Comparison of ENCODE assay signal across 8 cellular contexts in genomic region chr1:26431979-26432695, GRCh38. TPM values are rescaled to one million over a fixed set of nuclear protein-coding genes. Genes with fewer than 3 reads are reported as not detected.
DNase-seq lines count a peak whose midpoint lies in the region; ATAC-seq and TF ChIP-seq lines count a peak whose summit lies in the region.

TSS of gene DHDDS (plus strand) at chr1:26432321. CDS start at chr1:26432946, 625 bp downstream.

- H3K4me1 ChIP-seq in BLaER1: peaks cover 34% of the 10 kb centered on the region

- H3K9me3 Mint-ChIP-seq in activated CD4-positive, alpha-beta T cell treated with anti-CD3 and anti-CD28 coated beads, Interleukin-2, amount 10 ng/mL, durations not matched to agents 7 days and 5 days: no peaks in the 10 kb centered on the region

- TF ChIP-seq CTCF in coronary artery (IDR thresholded peaks at IDR 0.05): no peak

- peak within 1 kb of the TSS; percentile 87 for H3K4me2 ChIP-seq in BLaER1

- POLR2A ChIA-PET in activated CD4-positive, alpha-beta T cell treated with anti-CD3 and anti-CD28 coated beads, Interleukin-2, amount 10 ng/mL, durations not matched to agents 7 days and 5 days (lab: Charles Lee): interaction anchor here (0.6 to 1.9 kb wide), 3 partner anchors 38 to 434 kb away, joined by 3 to 6 read pairs (median 5); partner anchors contain the start of gene HMGN2

- peak within 1 kb of the TSS; percentile 91 for H3K27ac Mint-ChIP-seq in activated CD4-positive, alpha-beta T cell treated with anti-CD3 and anti-CD28 coated beads, Interleukin-2, amount 10 ng/mL, durations not matched to agents 7 days and 5 days

- DNase-seq in NCI-H69 (lab: John Stamatoyannopoulos, UW): peak; percentile 97
- DNase-seq in activated CD4-positive, alpha-beta T cell treated with anti-CD3 and anti-CD28 coated beads, Interleukin-2, amount 10 ng/mL, durations not matched to agents 7 days and 5 days: peak; percentile 99
- DNase-seq in coronary artery (ENCODE audit: low spot score): peak; percentile 98
- DNase-seq in left lobe of liver (ENCODE audit: low spot score): peak; percentile 99
- peak; percentile 98 for DNase-seq in stimulated activated CD4-positive, alpha-beta T cell treated with anti-CD3 and anti-CD28 coated beads, Interleukin-2, amount 100 ng/mL, for 4 hours (ENCODE audit: low read depth)

- ATAC-seq in GM19328 (IDR thresholded peaks at IDR 0.05; ENCODE audit: unreplicated experiment) (peak; percentile 95), HG03520 (IDR thresholded peaks at IDR 0.05; ENCODE audit: unreplicated experiment) (peak; percentile 86), left lobe of liver (peak; percentile 98)

- H3K36me3 ChIP-seq in BLaER1: peaks cover 37% of the 10 kb centered on the region

- H3K27me3 ChIP-seq in BLaER1: no peaks in the 10 kb centered on the region

- CTCF ChIA-PET in activated CD4-positive, alpha-beta T cell treated with anti-CD3 and anti-CD28 coated beads, Interleukin-2, amount 10 ng/mL, durations not matched to agents 7 days and 5 days (lab: Charles Lee): interaction anchor here (0.5 to 2.1 kb wide), 11 partner anchors 12 to 263 kb away, joined by 3 to 8 read pairs (median 3); partner anchors contain the start of genes C1orf232, CEP85, HMGN2 and ZNF593

- H3K4me3 Mint-ChIP-seq in activated CD4-positive, alpha-beta T cell treated with anti-CD3 and anti-CD28 coated beads, Interleukin-2, amount 10 ng/mL, durations not matched to agents 7 days and 5 days: peak within 1 kb of the TSS; percentile 88

- H3K9ac ChIP-seq in BLaER1: peak within 1 kb of the TSS; percentile 84

- peaks cover 6% of the 10 kb centered on the region for H3K27me3 Mint-ChIP-seq in activated CD4-positive, alpha-beta T cell treated with anti-CD3 and anti-CD28 coated beads, Interleukin-2, amount 10 ng/mL, durations not matched to agents 7 days and 5 days

- H3K9me3 ChIP-seq in BLaER1: no peaks in the 10 kb centered on the region

- H3K27ac ChIP-seq in BLaER1 (peak within 1 kb of the TSS; percentile 67), coronary artery (peak within 1 kb of the TSS; percentile 51 to 54)

- peaks cover 23% of the 10 kb centered on the region for H3K4me1 Mint-ChIP-seq in activated CD4-positive, alpha-beta T cell treated with anti-CD3 and anti-CD28 coated beads, Interleukin-2, amount 10 ng/mL, durations not matched to agents 7 days and 5 days

- peak within 1 kb of the TSS; percentile 83 for H3K4me3 ChIP-seq in BLaER1
- peak within 1 kb of the TSS; percentile 71 for H3K4me3 ChIP-seq in coronary artery

- no peaks in the 10 kb centered on the region for H4K20me1 ChIP-seq in BLaER1

- peaks cover 11% of the 10 kb centered on the region for H3K36me3 Mint-ChIP-seq in activated CD4-positive, alpha-beta T cell treated with anti-CD3 and anti-CD28 coated beads, Interleukin-2, amount 10 ng/mL, durations not matched to agents 7 days and 5 days (ENCODE audit: low read depth)

RNA-seq across cellular contexts. Expression of gene DHDDS, which starts in this region (rescaled TPM):
- 10 to 100 TPM; 49.1 to 55.3 TPM for total RNA-seq in activated CD4-positive, alpha-beta T cell treated with anti-CD3 and anti-CD28 coated beads, Interleukin-2, amount 10 ng/mL, durations not matched to agents 7 days and 5 days
- total RNA-seq in left lobe of liver: 25.9 TPM

Comparison
In these comparisons a context has a peak if more than half of its experiments do, and no peak if none do; other contexts are left out.
1. Peak in every context shown above with its lines: DNase-seq, ATAC-seq, H3K4me3 ChIP-seq and H3K27ac ChIP-seq.